8 cellular contexts compared by ENCODE assay signal in genomic region chr2:217510790-217511291, GRCh38.
A peak's percentile ranks its signal among the peaks of the same experiment; 100 is the strongest.
DNase-seq lines count a peak whose midpoint lies in the region; ATAC-seq lines count a peak whose summit lies in the region.

No MANE protein-coding gene starts in this region.

- H3K9me3 Mint-ChIP-seq in immature natural killer cell: no peaks in the 10 kb centered on the region

- H3K27me3 Mint-ChIP-seq in immature natural killer cell (ENCODE audit: low read depth in 3 of 3): peaks cover 0 to 6% (median 0%) of the 10 kb centered on the region in 3 donors

- no peaks in the 10 kb centered on the region for H3K36me3 Mint-ChIP-seq in immature natural killer cell

- ATAC-seq in GM19328 (IDR thresholded peaks at IDR 0.05; ENCODE audit: unreplicated experiment): peak; percentile 55
- no peak for ATAC-seq in GM21447 (IDR thresholded peaks at IDR 0.05; ENCODE audit: unreplicated experiment)

- DNase-seq in C1 segment of cervical spinal cord (lab: John Stamatoyannopoulos, UW) (peak in 10 of 14 donors; percentile 13 to 68 (median 30)), NCI-H1417 (lab: John Stamatoyannopoulos, UW) (peak; percentile 72 to 92 (median 74)), SK-N-DZ (ENCODE audit: low spot score) (peak; percentile 80), T47D (ENCODE audit: low read depth in 1 of 2, low spot score in 1 of 2) (peak; percentile 21 to 90), immature natural killer cell (peak; percentile 22 to 56 (median 38))
- DNase-seq in stimulated activated CD4-positive, alpha-beta T cell treated with anti-CD3 and anti-CD28 coated beads, Interleukin-12 subunit alpha, Interleukin-12 subunit beta, amount 100 ng/mL, for 4 hours: peak; percentile 10

- in situ Hi-C loops in T47D (cut with HindIII; ENCODE audit: low pct_unique_long_range_greater_than_20kb, low sequenced_read_pairs): no loop called here

- H3K4me1 Mint-ChIP-seq in immature natural killer cell: no peaks in the 10 kb centered on the region

- no peak overlapping the region for H3K27ac Mint-ChIP-seq in immature natural killer cell

- no peak overlapping the region for H3K4me3 Mint-ChIP-seq in immature natural killer cell

Comparison
In these comparisons a context has a peak if more than half of its experiments do, and no peak if none do; other contexts are left out.
1. DNase-seq: peak in every context shown above with its lines; median percentile 80 in SK-N-DZ; 74 in NCI-H1417; 56 in T47D; 38 in immature natural killer cell; 30 in C1 segment of cervical spinal cord; 10 in stimulated activated CD4-positive, alpha-beta T cell treated with anti-CD3 and anti-CD28 coated beads, Interleukin-12 subunit alpha, Interleukin-12 subunit beta, amount 100 ng/mL, for 4 hours.